Comparison of ENCODE assay signal across 22 cellular contexts in the genomic region with DNA sequence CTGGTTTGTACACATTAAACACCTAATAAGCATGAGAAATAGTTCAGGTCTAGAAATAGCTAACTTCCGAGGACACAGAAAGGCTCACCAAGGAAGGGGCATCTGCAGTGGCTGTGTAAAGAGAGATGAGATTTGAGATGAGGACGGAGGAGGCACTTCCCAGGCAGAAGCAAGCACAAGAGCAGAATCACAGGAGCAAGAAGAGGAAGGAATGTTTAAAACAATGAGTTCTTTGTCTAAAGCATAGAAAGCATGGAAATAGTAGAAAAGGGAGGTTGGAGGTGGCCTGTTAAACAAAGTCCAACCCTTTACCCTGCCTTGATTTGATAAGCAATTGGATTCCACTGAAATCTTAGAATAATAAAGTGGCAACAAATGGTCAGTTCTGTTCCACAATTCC. TPM values are rescaled to one million over a fixed set of nuclear protein-coding genes. Genes with fewer than 3 reads are reported as not detected.
"Had no signal": no experiment of that assay in that cellular context is flagged by ENCODE, and none has a peak within 500 bp of the region (broad histone marks: within the 10 kb centered on the region; RNA-seq: fewer than 3 reads in every experiment).

No MANE protein-coding gene starts in this region.

- H3K9me3 Mint-ChIP-seq: activated B cell treated with CpG ODN at 0.5 μM for 24 hours; activated CD4-positive, alpha-beta memory T cell treated with anti-CD3 and anti-CD28 coated beads, Interleukin-2, amount 10 ng/mL, durations not matched to agents 7 days and 5 days; activated naive CD8-positive, alpha-beta T cell treated with anti-CD3 and anti-CD28 coated beads for 36 hours; activated T-helper 17 cell treated with anti-CD3 and anti-CD28 coated beads, Interleukin-2, amount 50 U/mL, for 72 hours; stimulated activated effector memory CD8-positive, alpha-beta T cell treated with anti-CD3 and anti-CD28 coated beads, Interleukin-12 subunit alpha, Interleukin-12 subunit beta, amount 100 ng/mL, for 72 hours had no signal

- H3K4me1 ChIP-seq: left lung, upper lobe of right lung had no signal

- H3K4me3 Mint-ChIP-seq: activated B cell treated with CpG ODN at 0.5 μM for 24 hours; activated CD4-positive, alpha-beta memory T cell treated with anti-CD3 and anti-CD28 coated beads, Interleukin-2, amount 10 ng/mL, durations not matched to agents 7 days and 5 days; activated CD8-positive, alpha-beta memory T cell treated with anti-CD3 and anti-CD28 coated beads, Interleukin-2, amount 10 ng/mL, durations not matched to agents 7 days and 5 days; activated naive CD8-positive, alpha-beta T cell treated with anti-CD3 and anti-CD28 coated beads for 36 hours; activated T-helper 17 cell treated with anti-CD3 and anti-CD28 coated beads, Interleukin-2, amount 50 U/mL, for 72 hours; naive thymus-derived CD4-positive, alpha-beta T cell; stimulated activated effector memory CD8-positive, alpha-beta T cell treated with anti-CD3 and anti-CD28 coated beads, Interleukin-12 subunit alpha, Interleukin-12 subunit beta, amount 100 ng/mL, for 72 hours had no signal

- H3K4me3 ChIP-seq: cardiac muscle cell, left lung, upper lobe of right lung had no signal

- H3K9me3 ChIP-seq: left lung, upper lobe of right lung had no signal

- DNase-seq: activated B cell treated with CpG ODN at 0.5 μM for 24 hours; activated CD4-positive, alpha-beta memory T cell treated with anti-CD3 and anti-CD28 coated beads, Interleukin-2, amount 10 ng/mL, durations not matched to agents 7 days and 5 days; activated CD4-positive, alpha-beta T cell treated with anti-CD3 and anti-CD28 coated beads for 4 hours; activated CD8-positive, alpha-beta memory T cell treated with anti-CD3 and anti-CD28 coated beads, Interleukin-2, amount 10 ng/mL, durations not matched to agents 7 days and 5 days; activated naive CD4-positive, alpha-beta T cell; activated naive CD8-positive, alpha-beta T cell treated with anti-CD3 and anti-CD28 coated beads for 36 hours; activated T-cell treated with anti-CD3 and anti-CD28 coated beads, Interleukin-2, amount 50 U/mL, for 1 hour; amygdala; dermis blood vessel endothelial cell; effector memory CD4-positive, alpha-beta T cell; foreskin fibroblast; hypothalamus; kidney; left lung; naive thymus-derived CD4-positive, alpha-beta T cell; stimulated activated CD4-positive, alpha-beta T cell treated with anti-CD3 and anti-CD28 coated beads, Interleukin-4, amount 100 ng/mL, for 24 hours; upper lobe of right lung had no signal

- H3K36me3 Mint-ChIP-seq: stimulated activated effector memory CD8-positive, alpha-beta T cell treated with anti-CD3 and anti-CD28 coated beads, Interleukin-12 subunit alpha, Interleukin-12 subunit beta, amount 100 ng/mL, for 72 hours had no signal

- H3K27me3 ChIP-seq: cardiac muscle cell, left lung, upper lobe of right lung had no signal

- H3K27me3 Mint-ChIP-seq: activated B cell treated with CpG ODN at 0.5 μM for 24 hours; activated CD4-positive, alpha-beta memory T cell treated with anti-CD3 and anti-CD28 coated beads, Interleukin-2, amount 10 ng/mL, durations not matched to agents 7 days and 5 days; activated CD8-positive, alpha-beta memory T cell treated with anti-CD3 and anti-CD28 coated beads, Interleukin-2, amount 10 ng/mL, durations not matched to agents 7 days and 5 days; activated naive CD8-positive, alpha-beta T cell treated with anti-CD3 and anti-CD28 coated beads for 36 hours; activated T-helper 17 cell treated with anti-CD3 and anti-CD28 coated beads, Interleukin-2, amount 50 U/mL, for 72 hours had no signal

- ATAC-seq: activated CD8-positive, alpha-beta memory T cell treated with anti-CD3 and anti-CD28 coated beads, Interleukin-2, amount 10 ng/mL, durations not matched to agents 7 days and 5 days; activated T-helper 17 cell treated with anti-CD3 and anti-CD28 coated beads, Interleukin-2, amount 50 U/mL, for 72 hours; left lung; naive thymus-derived CD4-positive, alpha-beta T cell; sciatic nerve; stimulated activated effector memory CD8-positive, alpha-beta T cell treated with anti-CD3 and anti-CD28 coated beads, Interleukin-12 subunit alpha, Interleukin-12 subunit beta, amount 100 ng/mL, for 72 hours; upper lobe of right lung had no signal

- H3K4me1 Mint-ChIP-seq: activated B cell treated with CpG ODN at 0.5 μM for 24 hours; activated CD4-positive, alpha-beta memory T cell treated with anti-CD3 and anti-CD28 coated beads, Interleukin-2, amount 10 ng/mL, durations not matched to agents 7 days and 5 days; activated naive CD8-positive, alpha-beta T cell treated with anti-CD3 and anti-CD28 coated beads for 36 hours; activated T-helper 17 cell treated with anti-CD3 and anti-CD28 coated beads, Interleukin-2, amount 50 U/mL, for 72 hours; naive thymus-derived CD4-positive, alpha-beta T cell; stimulated activated effector memory CD8-positive, alpha-beta T cell treated with anti-CD3 and anti-CD28 coated beads, Interleukin-12 subunit alpha, Interleukin-12 subunit beta, amount 100 ng/mL, for 72 hours had no signal

- H3K27ac Mint-ChIP-seq: activated B cell treated with CpG ODN at 0.5 μM for 24 hours; activated CD4-positive, alpha-beta memory T cell treated with anti-CD3 and anti-CD28 coated beads, Interleukin-2, amount 10 ng/mL, durations not matched to agents 7 days and 5 days; activated CD8-positive, alpha-beta memory T cell treated with anti-CD3 and anti-CD28 coated beads, Interleukin-2, amount 10 ng/mL, durations not matched to agents 7 days and 5 days; activated naive CD8-positive, alpha-beta T cell treated with anti-CD3 and anti-CD28 coated beads for 36 hours; activated T-helper 17 cell treated with anti-CD3 and anti-CD28 coated beads, Interleukin-2, amount 50 U/mL, for 72 hours; naive thymus-derived CD4-positive, alpha-beta T cell; stimulated activated effector memory CD8-positive, alpha-beta T cell treated with anti-CD3 and anti-CD28 coated beads, Interleukin-12 subunit alpha, Interleukin-12 subunit beta, amount 100 ng/mL, for 72 hours had no signal

RNA-seq across cellular contexts. Expression of a gene that starts 11.6 kb away (rescaled TPM):
- total RNA-seq: activated B cell treated with CpG ODN at 0.5 μM for 24 hours; activated CD4-positive, alpha-beta memory T cell treated with anti-CD3 and anti-CD28 coated beads, Interleukin-2, amount 10 ng/mL, durations not matched to agents 7 days and 5 days; activated T-helper 17 cell treated with anti-CD3 and anti-CD28 coated beads, Interleukin-2, amount 50 U/mL, for 72 hours; cardiac muscle cell; chondrocyte; naive thymus-derived CD4-positive, alpha-beta T cell had no signal
